ENCODE assay signal across 16 cellular contexts in genomic region chr13:70034280-70034679, GRCh38.
DNase-seq lines count a peak whose midpoint lies in the region; ATAC-seq, FAIRE-seq and TF ChIP-seq lines count a peak whose summit lies in the region.
"Had no signal": no experiment of that assay in that cellular context is flagged by ENCODE, and none has a peak within 500 bp of the region (broad histone marks: within the 10 kb centered on the region; RNA-seq: fewer than 3 reads in every experiment).

No MANE protein-coding gene starts in this region.

- no peak for FAIRE-seq in HepG2 (lab: Jason Lieb, UNC)

- no peak for DNase-seq in HepG2 (ENCODE audit: low spot score)
- no peak for DNase-seq in right lobe of liver
- peak; percentile 7 for DNase-seq in RKO (ENCODE audit: low spot score)
- peak; percentile 18 for DNase-seq in left kidney (ENCODE audit: low read depth, low spot score)
- DNase-seq in Kasumi-1 (lab: John Stamatoyannopoulos, UW) = no peak
- no peak for DNase-seq in mucosa of descending colon
- no peak for DNase-seq in GM03348 (ENCODE audit: low spot score)
- DNase-seq: Calu3; CD8-positive, alpha-beta T cell; DMS79 treated with DMSO at 0.1 percent for 48 hours; GOT3; NCI-H187; PC-3; SIG-M5 had no signal

- H3K79me2 ChIP-seq in HepG2 (ENCODE audit: insufficient read depth, low read length) = no peaks in the 10 kb centered on the region

- no peak overlapping the region for H3K4me2 ChIP-seq in HepG2 (ENCODE audit: low read depth, low read length)
- H3K4me2 ChIP-seq: BLaER1 treated with 17β-estradiol and CSF1 and Interleukin-3, amounts not matched to agents 10 nM and 100 nM had no signal

- no peak for TF ChIP-seq CTCF in HepG2 (CRISPR knock-in tag; IDR thresholded peaks at IDR 0.05)
- TF ChIP-seq CTCF in right lobe of liver (IDR thresholded peaks at IDR 0.05) = no peak
- TF ChIP-seq CTCF in mucosa of descending colon (IDR thresholded peaks at IDR 0.05) = no peak

- H3K27ac ChIP-seq in HepG2 (ENCODE audit: extremely low read length, insufficient read depth, low read length) (no peak overlapping the region), right lobe of liver (no peak overlapping the region)
- H3K27ac ChIP-seq: BLaER1 treated with 17β-estradiol and CSF1 and Interleukin-3, amounts not matched to agents 10 nM and 100 nM; RWPE1 had no signal

- TF ChIP-seq POLR2A in HepG2 (IDR thresholded peaks at IDR 0.05; ENCODE audit: insufficient read depth in 1 of 2, low read depth in 2 of 2, low read length in 2 of 2) = no peak
- TF ChIP-seq POLR2A in right lobe of liver (IDR thresholded peaks at IDR 0.05) = no peak

- H3K9me3 ChIP-seq in HepG2 (ENCODE audit: low read length) (no peaks in the 10 kb centered on the region), right lobe of liver (no peaks in the 10 kb centered on the region), mucosa of descending colon (no peaks in the 10 kb centered on the region)

- TF ChIP-seq EP300 in HepG2 (IDR thresholded peaks at IDR 0.05; ENCODE audit: low read depth in 2 of 2, low read length in 2 of 2) (no peak), HepG2 (CRISPR knock-in tag; IDR thresholded peaks at IDR 0.05; ENCODE audit: borderline replicate concordance) (no peak)

- no peak overlapping the region for H2AFZ ChIP-seq in HepG2 (ENCODE audit: low read length)

- ATAC-seq in HepG2 (no peak), right lobe of liver (no peak), mucosa of descending colon (no peak)
- ATAC-seq: CD8-positive, alpha-beta T cell; PC-3 had no signal

- in situ Hi-C loops in HepG2 (cut with HindIII; ENCODE audit: extremely low pct_ligation_motif_present, low pct_unique_long_range_greater_than_20kb) = no loop called here

- CTCF ChIA-PET in HepG2 (lab: Yijun Ruan, JAX; ENCODE audit: low intra/inter-chr PET ratio, low total read pairs) = no interaction called here

- H3K27me3 ChIP-seq in HepG2 (ENCODE audit: control insufficient read depth in 1 of 2, insufficient read depth in 2 of 2, low read length in 2 of 2) = no peaks in the 10 kb centered on the region
- H3K27me3 ChIP-seq in right lobe of liver = no peaks in the 10 kb centered on the region
- H3K27me3 ChIP-seq: BLaER1 treated with 17β-estradiol and CSF1 and Interleukin-3, amounts not matched to agents 10 nM and 100 nM had no signal

- H3K36me3 ChIP-seq in HepG2 (replicated peaks in 1 of 2; ENCODE audit: control insufficient read depth in 1 of 2, insufficient read depth in 2 of 2, low read length in 2 of 2) (no peaks in the 10 kb centered on the region), right lobe of liver (no peaks in the 10 kb centered on the region), mucosa of descending colon (ENCODE audit: low read depth) (no peaks in the 10 kb centered on the region)
- H3K36me3 ChIP-seq: BLaER1 treated with 17β-estradiol and CSF1 and Interleukin-3, amounts not matched to agents 10 nM and 100 nM had no signal

- H4K20me1 ChIP-seq in HepG2 (ENCODE audit: insufficient read depth, low read length) = no peaks in the 10 kb centered on the region
- H4K20me1 ChIP-seq: BLaER1 treated with 17β-estradiol and CSF1 and Interleukin-3, amounts not matched to agents 10 nM and 100 nM had no signal

- intact Hi-C loops in HepG2 (cut with micrococcal nuclease; ENCODE audit: unreplicated experiment) (no loop called here), right lobe of liver (cut with DNase I) (no loop called here), mucosa of descending colon (cut with DNase I, micrococcal nuclease) (no loop called here)

- POLR2A ChIA-PET in HepG2 (lab: Yijun Ruan, JAX) = no interaction called here

- H3K4me3 ChIP-seq in HepG2 (replicated peaks in 1 of 3; ENCODE audit: insufficient read depth in 1 of 3, low read depth in 2 of 3, low read length in 3 of 3) = no peak overlapping the region
- H3K4me3 ChIP-seq in right lobe of liver = no peak overlapping the region
- no peak overlapping the region for H3K4me3 ChIP-seq in mucosa of descending colon
- H3K4me3 ChIP-seq: BLaER1 treated with 17β-estradiol and CSF1 and Interleukin-3, amounts not matched to agents 10 nM and 100 nM had no signal

- H3K9ac ChIP-seq in HepG2 (ENCODE audit: insufficient read depth, low read depth, low read length) = no peak overlapping the region
- H3K9ac ChIP-seq: BLaER1 treated with 17β-estradiol and CSF1 and Interleukin-3, amounts not matched to agents 10 nM and 100 nM had no signal

- TF ChIP-seq RAD21 in HepG2 (CRISPR knock-in tag; IDR thresholded peaks at IDR 0.05) = no peak

- no TSS peak for BruUV-seq in HepG2 (replicated peaks; lab: Mats Ljungman, UMichigan)

- H3K4me1 ChIP-seq in HepG2 (ENCODE audit: insufficient read depth, low read length) = no peaks in the 10 kb centered on the region
- no peaks in the 10 kb centered on the region for H3K4me1 ChIP-seq in right lobe of liver
- H3K4me1 ChIP-seq in mucosa of descending colon (ENCODE audit: low read depth) = no peaks in the 10 kb centered on the region

TF ChIP-seq in HepG2, 621 proteins besides CTCF, POLR2A, EP300 and RAD21:
- TF ChIP-seq SAP130 (CRISPR knock-in tag; IDR thresholded peaks at IDR 0.05; ENCODE audit: low read depth) = no peak
- TF ChIP-seq ZNF503 (CRISPR knock-in tag; IDR thresholded peaks at IDR 0.05) = no peak
- peak; percentile 39; the same call in 1 of the 2 replicates for TF ChIP-seq RFX1 (IDR thresholded peaks at IDR 0.05)
- TF ChIP-seq SALL1 (CRISPR knock-in tag; IDR thresholded peaks at IDR 0.05) = no peak
- TF ChIP-seq BRCA1 (CRISPR knock-in tag; IDR thresholded peaks at IDR 0.05) = no peak
- no peak for TF ChIP-seq CENPT (CRISPR knock-in tag; IDR thresholded peaks at IDR 0.05; ENCODE audit: low read depth)
- TF ChIP-seq HCFC1 (IDR thresholded peaks at IDR 0.05; ENCODE audit: low read depth, low read length) = no peak
- TF ChIP-seq ZNF142 (CRISPR knock-in tag; IDR thresholded peaks at IDR 0.05) = no peak

Comparison
In these comparisons a context has a peak if more than half of its experiments do, and no peak if none do; other contexts are left out.
1. DNase-seq: peak in RKO (single experiment) and left kidney (single experiment); none in HepG2 (single experiment), right lobe of liver (0 of 3), Kasumi-1 (0 of 2), mucosa of descending colon (0 of 3) and GM03348 (single experiment).